Comparison of ENCODE assay signal across 1 cellular context in the genomic region with DNA sequence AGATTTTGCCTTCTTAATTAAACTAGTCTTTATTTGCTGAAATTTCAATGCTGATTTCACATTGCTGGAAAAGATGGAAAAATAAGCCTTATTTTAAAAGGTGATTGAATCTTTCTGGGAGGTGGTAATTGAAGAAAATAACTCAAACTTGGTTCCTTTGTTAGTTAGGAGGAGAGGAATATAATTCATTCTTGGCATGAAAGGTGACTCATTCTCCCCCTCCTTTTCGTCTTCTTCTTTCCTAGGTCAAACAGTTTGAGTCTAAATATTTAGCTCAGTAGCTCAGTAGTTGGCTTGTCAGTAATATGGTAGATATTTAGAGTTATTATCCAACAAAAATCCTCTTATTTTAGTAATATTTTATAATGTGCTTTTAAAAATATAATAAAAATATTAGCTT.
TF ChIP-seq lines count a peak whose summit lies in the region.

No MANE protein-coding gene starts in this region.

TF ChIP-seq in IMR-90, 13 proteins besides CTCF, POLR2A, EP300 and RAD21 (continued from another document):
- TF ChIP-seq, protein P1, sequence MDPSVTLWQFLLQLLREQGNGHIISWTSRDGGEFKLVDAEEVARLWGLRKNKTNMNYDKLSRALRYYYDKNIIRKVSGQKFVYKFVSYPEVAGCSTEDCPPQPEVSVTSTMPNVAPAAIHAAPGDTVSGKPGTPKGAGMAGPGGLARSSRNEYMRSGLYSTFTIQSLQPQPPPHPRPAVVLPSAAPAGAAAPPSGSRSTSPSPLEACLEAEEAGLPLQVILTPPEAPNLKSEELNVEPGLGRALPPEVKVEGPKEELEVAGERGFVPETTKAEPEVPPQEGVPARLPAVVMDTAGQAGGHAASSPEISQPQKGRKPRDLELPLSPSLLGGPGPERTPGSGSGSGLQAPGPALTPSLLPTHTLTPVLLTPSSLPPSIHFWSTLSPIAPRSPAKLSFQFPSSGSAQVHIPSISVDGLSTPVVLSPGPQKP (IDR thresholded peaks at IDR 0.05; ENCODE audit: borderline replicate concordance, low read depth, low read length), result no peak
- no peak for TF ChIP-seq RFX5 (IDR thresholded peaks at IDR 0.05; ENCODE audit: low read depth, low read length)
- no peak for TF ChIP-seq MXI1 (IDR thresholded peaks at IDR 0.05; ENCODE audit: borderline replicate concordance, low read depth, low read length)
- no peak for TF ChIP-seq CEBPB (IDR thresholded peaks at IDR 0.05; ENCODE audit: low read depth, low read length)
- TF ChIP-seq RCOR1 (IDR thresholded peaks at IDR 0.05; ENCODE audit: insufficient replicate concordance, low read length), result no peak
TF ChIP-seq in IMR-90: peak in this region for 0.
